Comparison of ENCODE assay signal across 1 cellular context in the genomic region with DNA sequence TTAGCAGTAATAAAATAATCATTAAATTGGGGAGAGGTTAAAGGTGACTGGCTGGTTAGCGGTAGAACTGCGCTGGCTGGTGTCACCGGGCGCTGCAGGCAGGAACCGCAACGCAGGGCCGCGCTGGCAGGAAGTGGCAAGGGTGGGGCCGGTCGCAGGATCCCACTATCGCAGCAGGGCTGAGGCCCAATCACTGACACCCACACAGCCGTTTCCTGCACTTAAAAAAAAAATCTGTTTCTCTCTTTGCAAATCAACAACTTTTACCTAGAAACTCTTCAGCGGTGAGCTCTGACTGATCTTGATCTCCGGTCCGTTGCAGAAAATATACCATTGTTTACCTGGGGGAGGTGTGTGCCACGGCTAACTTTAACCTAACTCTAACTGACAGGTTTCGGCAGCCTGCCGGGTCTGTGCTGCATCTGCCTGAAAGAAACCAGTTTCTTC.
TF ChIP-seq lines count a peak whose summit lies in the region.

No MANE protein-coding gene starts in this region.

TF ChIP-seq in GM23338, 12 proteins besides CTCF, POLR2A, EP300 and RAD21 (continued from another document):
- TF ChIP-seq, protein P1, sequence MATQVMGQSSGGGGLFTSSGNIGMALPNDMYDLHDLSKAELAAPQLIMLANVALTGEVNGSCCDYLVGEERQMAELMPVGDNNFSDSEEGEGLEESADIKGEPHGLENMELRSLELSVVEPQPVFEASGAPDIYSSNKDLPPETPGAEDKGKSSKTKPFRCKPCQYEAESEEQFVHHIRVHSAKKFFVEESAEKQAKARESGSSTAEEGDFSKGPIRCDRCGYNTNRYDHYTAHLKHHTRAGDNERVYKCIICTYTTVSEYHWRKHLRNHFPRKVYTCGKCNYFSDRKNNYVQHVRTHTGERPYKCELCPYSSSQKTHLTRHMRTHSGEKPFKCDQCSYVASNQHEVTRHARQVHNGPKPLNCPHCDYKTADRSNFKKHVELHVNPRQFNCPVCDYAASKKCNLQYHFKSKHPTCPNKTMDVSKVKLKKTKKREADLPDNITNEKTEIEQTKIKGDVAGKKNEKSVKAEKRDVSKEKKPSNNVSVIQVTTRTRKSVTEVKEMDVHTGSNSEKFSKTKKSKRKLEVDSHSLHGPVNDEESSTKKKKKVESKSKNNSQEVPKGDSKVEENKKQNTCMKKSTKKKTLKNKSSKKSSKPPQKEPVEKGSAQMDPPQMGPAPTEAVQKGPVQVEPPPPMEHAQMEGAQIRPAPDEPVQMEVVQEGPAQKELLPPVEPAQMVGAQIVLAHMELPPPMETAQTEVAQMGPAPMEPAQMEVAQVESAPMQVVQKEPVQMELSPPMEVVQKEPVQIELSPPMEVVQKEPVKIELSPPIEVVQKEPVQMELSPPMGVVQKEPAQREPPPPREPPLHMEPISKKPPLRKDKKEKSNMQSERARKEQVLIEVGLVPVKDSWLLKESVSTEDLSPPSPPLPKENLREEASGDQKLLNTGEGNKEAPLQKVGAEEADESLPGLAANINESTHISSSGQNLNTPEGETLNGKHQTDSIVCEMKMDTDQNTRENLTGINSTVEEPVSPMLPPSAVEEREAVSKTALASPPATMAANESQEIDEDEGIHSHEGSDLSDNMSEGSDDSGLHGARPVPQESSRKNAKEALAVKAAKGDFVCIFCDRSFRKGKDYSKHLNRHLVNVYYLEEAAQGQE (IDR thresholded peaks at IDR 0.05; ENCODE audit: unreplicated experiment), result no peak
- no peak for TF ChIP-seq STAT1 (IDR thresholded peaks at IDR 0.05; ENCODE audit: unreplicated experiment)
- TF ChIP-seq JUNB (IDR thresholded peaks at IDR 0.05; ENCODE audit: unreplicated experiment), result no peak
- no peak for TF ChIP-seq EZH2phosphoT487 (IDR thresholded peaks at IDR 0.05; ENCODE audit: unreplicated experiment)
